Comparison of ENCODE assay signal across 24 cellular contexts in genomic region chr7:43884209-43884608, GRCh38.
"Had no signal": no experiment of that assay in that cellular context is flagged by ENCODE, and none has a peak within 500 bp of the region (broad histone marks: within the 10 kb centered on the region; RNA-seq: fewer than 3 reads in every experiment).

No MANE protein-coding gene starts in this region.

- H3K9me3 ChIP-seq: gastroesophageal sphincter, prostate gland, thoracic aorta, uterus had no signal

- DNase-seq: activated CD4-positive, alpha-beta T cell treated with anti-CD3 and anti-CD28 coated beads for 48 hours; activated CD4-positive, alpha-beta T cell treated with anti-CD3 and anti-CD28 coated beads, Interleukin-2, amount 50 U/mL, for 48 hours; activated CD8-positive, alpha-beta memory T cell treated with anti-CD3 and anti-CD28 coated beads for 24 hours; activated effector memory CD4-positive, alpha-beta T cell treated with anti-CD3 and anti-CD28 coated beads, Interleukin-2, amount 50 U/mL, for 16 hours; effector memory CD8-positive, alpha-beta T cell; islet precursor cell; left cardiac atrium; left ventricle myocardium superior; retina; stimulated activated CD4-positive, alpha-beta T cell treated with anti-CD3 and anti-CD28 coated beads, Interleukin-12 subunit alpha, Interleukin-12 subunit beta, amount 100 ng/mL, for 4 hours; stimulated activated CD4-positive, alpha-beta T cell treated with anti-CD3 and anti-CD28 coated beads, Interleukin-4, amount 100 ng/mL, for 1 hour; T-helper 9 cell; trophoblast cell; uterus; WERI-Rb-1 had no signal

- H3K4me2 ChIP-seq: hepatocyte had no signal

- H3K27ac ChIP-seq: coronary artery, gastroesophageal sphincter, hepatocyte, prostate gland, skin epidermis, thoracic aorta, uterus, WERI-Rb-1 had no signal

- ATAC-seq: activated CD4-positive, CD25-positive, alpha-beta regulatory T cell treated with anti-CD3 and anti-CD28 coated beads, Interleukin-2, amount 50 U/mL, for 24 hours; activated naive CD4-positive, alpha-beta T cell treated with anti-CD3 and anti-CD28 coated beads, Interleukin-2, amount 50 U/mL, for 72 hours; effector memory CD8-positive, alpha-beta T cell; gastroesophageal sphincter; left cardiac atrium; left ventricle myocardium superior; sciatic nerve had no signal

- H2AFZ ChIP-seq: hepatocyte had no signal

- H3K36me3 ChIP-seq: uterus had no signal

- H3K4me3 ChIP-seq: coronary artery, gastroesophageal sphincter, hepatocyte, prostate gland, skin epidermis, thoracic aorta, uterus had no signal

- H3K4me1 ChIP-seq: uterus had no signal

- H3K27me3 ChIP-seq: gastroesophageal sphincter, hepatocyte, uterus had no signal
